In genomic region chr2:130335226-130335625, GRCh38 we compare ENCODE assay signal across 10 cellular contexts.
"Had no signal": no experiment of that assay in that cellular context is flagged by ENCODE, and none has a peak within 500 bp of the region (broad histone marks: within the 10 kb centered on the region; RNA-seq: fewer than 3 reads in every experiment).

No MANE protein-coding gene starts in this region.

- H3K9me3 ChIP-seq: HAP-1 had no signal

- H3K27ac Mint-ChIP-seq: HFFc6 had no signal

- H3K9ac ChIP-seq: GM23248, KMS-11 had no signal

- H3K9me3 Mint-ChIP-seq: HFFc6 had no signal

- H3K27ac ChIP-seq: GM23248, HL-60, KMS-11 had no signal

- H2AFZ ChIP-seq: GM23248 had no signal

- H3K4me2 ChIP-seq: KMS-11 had no signal

- H3K4me3 Mint-ChIP-seq: HFFc6 had no signal

- DNase-seq: GM23248, GOT3, H7, HFFc6, IMR-90, KBM-7 had no signal

- H3K4me1 ChIP-seq: HAP-1 had no signal

- ATAC-seq: HCT116 had no signal

- H3K4me3 ChIP-seq: GM23248, HAP-1 had no signal
